In the genomic region with DNA sequence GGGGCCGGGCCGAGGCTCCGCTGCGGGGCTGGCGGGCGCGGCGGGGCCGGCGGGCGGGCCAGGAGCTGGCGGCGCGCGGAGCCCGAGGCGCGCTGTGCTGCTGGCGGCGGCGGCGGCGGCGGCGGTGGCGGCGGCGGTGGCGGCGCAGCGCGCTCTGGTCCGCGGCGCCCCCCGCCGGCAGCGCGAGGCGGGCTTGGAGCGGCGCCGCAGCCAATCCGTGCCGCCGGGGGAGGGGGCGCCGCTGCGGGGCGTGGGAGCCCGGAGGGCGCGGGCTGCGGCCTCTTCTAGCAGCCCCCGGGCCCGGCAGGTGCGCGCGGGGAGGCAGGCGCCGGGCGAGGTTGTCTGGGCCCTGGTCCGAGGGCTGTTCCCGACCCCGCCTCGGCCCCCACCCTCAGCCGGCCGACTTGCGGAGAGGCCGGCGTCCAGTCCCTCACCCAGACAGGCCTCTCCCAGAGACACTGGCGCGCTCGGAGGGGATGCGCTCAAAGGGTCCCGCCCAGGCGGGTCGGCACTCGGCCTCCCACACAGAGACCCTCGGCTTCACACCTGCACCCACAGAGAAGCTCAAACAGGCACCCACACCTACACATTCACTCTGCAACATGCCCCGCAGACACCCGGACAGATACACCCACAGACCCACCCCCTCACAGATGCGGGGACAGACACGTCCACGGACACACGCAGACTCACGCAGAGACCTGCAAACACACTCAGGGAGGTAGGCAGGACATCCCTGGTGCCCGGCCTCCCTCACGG, we compare ENCODE assay signal across 10 cellular contexts. TPM values are rescaled to one million over a fixed set of nuclear protein-coding genes. Genes with fewer than 3 reads are reported as not detected.
DNase-seq lines count a peak whose midpoint lies in the region; ATAC-seq and TF ChIP-seq lines count a peak whose summit lies in the region.
"Had no signal": no experiment of that assay in that cellular context is flagged by ENCODE, and none has a peak within 500 bp of the region (broad histone marks: within the 10 kb centered on the region; RNA-seq: fewer than 3 reads in every experiment).

Gene RIMS4 (minus strand): TSS at position 156 of the 759 bp plus-strand sequence. CDS start 275 bp downstream, outside the sequence.

- H3K36me3 Mint-ChIP-seq in activated naive CD8-positive, alpha-beta T cell treated with anti-CD3 and anti-CD28 coated beads, Interleukin-2, amount 50 U/mL, for 24 hours (ENCODE audit: low read depth) = no peaks in the 10 kb centered on the region
- H3K36me3 Mint-ChIP-seq in mesothelial cell of epicardium = no peaks in the 10 kb centered on the region

- H3K79me2 ChIP-seq in Karpas-422 (ENCODE audit: low read length) = no peaks in the 10 kb centered on the region

- H3K4me3 Mint-ChIP-seq in activated naive CD8-positive, alpha-beta T cell treated with anti-CD3 and anti-CD28 coated beads, Interleukin-2, amount 50 U/mL, for 24 hours = peak within 1 kb of the TSS; percentile 48
- H3K4me3 Mint-ChIP-seq in mesothelial cell of epicardium = peak within 1 kb of the TSS; percentile 63

- ATAC-seq in activated naive CD8-positive, alpha-beta T cell treated with anti-CD3 and anti-CD28 coated beads, Interleukin-2, amount 50 U/mL, for 24 hours = peak; percentile 48
- no peak for ATAC-seq in GM19463 (IDR thresholded peaks at IDR 0.05; ENCODE audit: unreplicated experiment)

- no peaks in the 10 kb centered on the region for H3K9me3 ChIP-seq in BE2C
- no peaks in the 10 kb centered on the region for H3K9me3 ChIP-seq in HUES6 (ENCODE audit: control insufficient read depth, insufficient read depth, low read depth, low read length)
- H3K9me3 ChIP-seq in SJCRH30 (replicated peaks) = no peaks in the 10 kb centered on the region
- no peaks in the 10 kb centered on the region for H3K9me3 ChIP-seq in Karpas-422 (ENCODE audit: low read length)

- peaks cover 55% of the 10 kb centered on the region for H3K27me3 Mint-ChIP-seq in activated naive CD8-positive, alpha-beta T cell treated with anti-CD3 and anti-CD28 coated beads, Interleukin-2, amount 50 U/mL, for 24 hours
- H3K27me3 Mint-ChIP-seq in mesothelial cell of epicardium (ENCODE audit: low read depth) = peaks cover 68% of the 10 kb centered on the region

- no peak within 1 kb of the TSS for H3K9ac ChIP-seq in HUES6 (ENCODE audit: low read length)
- H3K9ac ChIP-seq in Karpas-422 (ENCODE audit: low read length) = no peak within 1 kb of the TSS

- H3K4me1 ChIP-seq in BE2C = peaks cover 16% of the 10 kb centered on the region
- no peaks in the 10 kb centered on the region for H3K4me1 ChIP-seq in HUES6 (ENCODE audit: control insufficient read depth, insufficient read depth, low read length)
- peaks cover 9% of the 10 kb centered on the region for H3K4me1 ChIP-seq in SJCRH30
- H3K4me1 ChIP-seq in Karpas-422 (ENCODE audit: low read length) = no peaks in the 10 kb centered on the region

- no peaks in the 10 kb centered on the region for H4K20me1 ChIP-seq in Karpas-422 (ENCODE audit: insufficient read depth, low read depth, low read length)

- no peak within 1 kb of the TSS for H3K27ac Mint-ChIP-seq in activated naive CD8-positive, alpha-beta T cell treated with anti-CD3 and anti-CD28 coated beads, Interleukin-2, amount 50 U/mL, for 24 hours
- no peak within 1 kb of the TSS for H3K27ac Mint-ChIP-seq in mesothelial cell of epicardium

- H3K9me2 ChIP-seq in Karpas-422 (replicated peaks; ENCODE audit: insufficient read depth, low read length) = no peaks in the 10 kb centered on the region

- H3K36me3 ChIP-seq in BE2C (no peaks in the 10 kb centered on the region), HUES6 (ENCODE audit: control insufficient read depth, insufficient read depth, low read length) (no peaks in the 10 kb centered on the region), SJCRH30 (no peaks in the 10 kb centered on the region), Karpas-422 (ENCODE audit: insufficient read depth, low read length) (no peaks in the 10 kb centered on the region)

- no peak within 1 kb of the TSS for H3K4me2 ChIP-seq in Karpas-422 (ENCODE audit: low read depth, low read length, poor library complexity, severe bottlenecking)

- H3K4me3 ChIP-seq in BE2C (ENCODE audit: low read depth, low read length) (peak within 1 kb of the TSS; percentile 59), HUES6 (ENCODE audit: low read depth, low read length) (peak within 1 kb of the TSS; percentile 54), SJCRH30 (no peak within 1 kb of the TSS), Karpas-422 (ENCODE audit: low read length) (no peak within 1 kb of the TSS)

- DNase-seq in BE2C (peak; percentile 78), mesothelial cell of epicardium (ENCODE audit: low spot score in 2 of 2, unreplicated experiment in 2 of 2) (peak in 1 of 2 experiments; percentile 56), SJCRH30 (no peak), NCI-H187 (lab: John Stamatoyannopoulos, UW) (no peak), Karpas-422 (no peak)
- peak; percentile 9 for DNase-seq in activated naive CD8-positive, alpha-beta T cell treated with anti-CD3 and anti-CD28 coated beads, Interleukin-2, amount 50 U/mL, for 24 hours

- no peaks in the 10 kb centered on the region for H3K27me3 ChIP-seq in BE2C
- H3K27me3 ChIP-seq in HUES6 (ENCODE audit: control insufficient read depth, insufficient read depth, low read length) = peaks cover 72% of the 10 kb centered on the region
- H3K27me3 ChIP-seq in SJCRH30 = 0 out of 2 replicates have a peak, but pooled peaks cover under 1% of the 10 kb centered on the region
- no peaks in the 10 kb centered on the region for H3K27me3 ChIP-seq in Karpas-422 (ENCODE audit: low read length)

- no peaks in the 10 kb centered on the region for H3K9me3 Mint-ChIP-seq in activated naive CD8-positive, alpha-beta T cell treated with anti-CD3 and anti-CD28 coated beads, Interleukin-2, amount 50 U/mL, for 24 hours
- no peaks in the 10 kb centered on the region for H3K9me3 Mint-ChIP-seq in mesothelial cell of epicardium

- TF ChIP-seq CTCF in BE2C (IDR thresholded peaks at IDR 0.05; ENCODE audit: low read depth, low read length) (no peak), mesothelial cell of epicardium (IDR thresholded peaks at IDR 0.05; ENCODE audit: unreplicated experiment) (no peak)

- no peak within 1 kb of the TSS for H2AFZ ChIP-seq in Karpas-422 (ENCODE audit: low read length)

- H3K4me1 Mint-ChIP-seq in activated naive CD8-positive, alpha-beta T cell treated with anti-CD3 and anti-CD28 coated beads, Interleukin-2, amount 50 U/mL, for 24 hours = peaks cover 5% of the 10 kb centered on the region
- peaks cover 3% of the 10 kb centered on the region for H3K4me1 Mint-ChIP-seq in mesothelial cell of epicardium

- H3K27ac ChIP-seq in HUES6 (ENCODE audit: low read depth, low read length) (no peak within 1 kb of the TSS), SJCRH30 (no peak within 1 kb of the TSS), Karpas-422 (ENCODE audit: low read length) (no peak within 1 kb of the TSS)

RNA-seq across cellular contexts. Expression of gene RIMS4, which starts in this region (rescaled TPM):
- 59.6 TPM for polyA plus RNA-seq in BE2C (2012; ENCODE audit: insufficient read depth, insufficient read length, low read depth)
- 1.3 to 2.2 TPM (median 1.6 TPM) in 3 replicates for total RNA-seq in mesothelial cell of epicardium
- not detected in 2 replicates for total RNA-seq in SJCRH30 (2014; rRNA removed; shearing (Covaris generic))
- total RNA-seq in Karpas-422 (2014; rRNA removed; shearing (Covaris generic); ENCODE audit: low replicate concordance) = not detected in 2 replicates
- total RNA-seq: epithelial cell of proximal tubule, RPMI7951 had no signal

Comparison
In these comparisons a context has a peak if more than half of its experiments do, and no peak if none do; other contexts are left out.
1. DNase-seq: peak in BE2C (single experiment) and activated naive CD8-positive, alpha-beta T cell treated with anti-CD3 and anti-CD28 coated beads, Interleukin-2, amount 50 U/mL, for 24 hours (single experiment); none in SJCRH30 (0 of 2), NCI-H187 (0 of 2) and Karpas-422 (single experiment).
2. H3K4me3 ChIP-seq: peak in BE2C (single experiment) and HUES6 (single experiment); none in SJCRH30 (single experiment) and Karpas-422 (single experiment).